In the genomic region with DNA sequence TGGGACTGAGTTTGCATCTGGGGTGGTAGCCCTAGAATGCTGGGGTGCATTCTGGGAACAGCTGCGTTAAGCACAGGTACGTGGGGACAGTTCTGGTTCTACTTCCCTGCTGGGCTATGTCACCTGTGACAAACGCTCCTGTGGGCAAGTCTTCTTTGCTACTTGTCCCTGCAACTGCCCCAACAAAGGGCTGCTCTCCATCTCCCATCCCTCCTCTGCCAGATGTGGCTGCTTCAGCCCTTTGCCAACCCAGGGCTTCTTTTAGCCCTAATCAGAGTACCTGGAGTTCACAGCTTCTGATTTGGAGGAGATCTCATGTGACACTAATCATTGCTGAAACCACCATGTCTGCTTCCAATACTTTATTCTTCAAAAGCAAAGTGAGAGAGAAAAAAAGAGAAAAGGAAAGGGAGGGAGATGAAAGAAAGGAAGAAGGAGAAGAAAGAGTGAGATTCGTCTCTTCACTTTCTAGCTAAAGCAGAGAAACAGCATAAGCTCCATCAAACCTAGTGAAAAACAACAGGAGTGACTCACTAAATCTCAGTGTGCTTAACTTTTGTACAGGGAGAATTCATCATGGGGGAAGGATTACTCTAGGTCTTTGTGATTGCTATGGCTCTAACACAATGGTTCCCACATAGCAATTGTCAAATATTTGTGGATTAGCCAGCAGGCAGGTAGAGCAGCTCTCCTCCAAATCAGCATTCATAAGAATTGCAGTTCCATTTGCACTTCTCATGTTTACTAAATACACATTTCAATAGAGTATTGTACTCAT, we compare ENCODE assay signal across 28 cellular contexts.
DNase-seq lines count a peak whose midpoint lies in the region; ATAC-seq, FAIRE-seq and TF ChIP-seq lines count a peak whose summit lies in the region.
"Had no signal": no experiment of that assay in that cellular context is flagged by ENCODE, and none has a peak within 500 bp of the region (broad histone marks: within the 10 kb centered on the region; RNA-seq: fewer than 3 reads in every experiment).

No MANE protein-coding gene starts in this region.

- H4K20me1 ChIP-seq in PC-3 (ENCODE audit: low read length): no peaks in the 10 kb centered on the region
- H4K20me1 ChIP-seq: BLaER1 treated with 17β-estradiol and CSF1 and Interleukin-3, amounts not matched to agents 10 nM and 100 nM had no signal

- H3F3A ChIP-seq in PC-3 (ENCODE audit: low read length, unreplicated experiment): no peaks in the 10 kb centered on the region

- DNase-seq in H54 (ENCODE audit: insufficient read length, low spot score) (no peak), PC-3 (peak; percentile 75), fibroblast of mammary gland (ENCODE audit: low read depth) (peak; percentile 56), left lung (no peak), caudate nucleus (lab: John Stamatoyannopoulos, UW) (no peak)
- DNase-seq: ACHN; activated CD4-positive, alpha-beta T cell treated with anti-CD3 and anti-CD28 coated beads for 48 hours; foreskin keratinocyte; hypothalamus; naive B cell; NCI-H1105 treated with DMSO at 0.1 percent for 48 hours; NCI-H2081 treated with DMSO at 0.1 percent for 48 hours; NCI-H510A; OCI-M1; pancreas; right lobe of liver; SHP77 treated with DMSO at 0.1 percent for 48 hours had no signal

- TF ChIP-seq CTCF in PC-3 (conservative IDR thresholded peaks at IDR 0.05; ENCODE audit: low read depth, low read length): no peak
- TF ChIP-seq CTCF in fibroblast of mammary gland (conservative IDR thresholded peaks at IDR 0.05; ENCODE audit: control insufficient read depth, insufficient read depth, low read depth, low read length): no peak
- TF ChIP-seq CTCF in left lung (IDR thresholded peaks at IDR 0.05): no peak

- no peaks in the 10 kb centered on the region for H3K36me3 ChIP-seq in PC-3 (ENCODE audit: low read depth, low read length)
- H3K36me3 ChIP-seq in neuron (ENCODE audit: insufficient read depth, low read length): no peaks in the 10 kb centered on the region
- H3K36me3 ChIP-seq in left lung: no peaks in the 10 kb centered on the region
- H3K36me3 ChIP-seq: BLaER1 treated with 17β-estradiol and CSF1 and Interleukin-3, amounts not matched to agents 10 nM and 100 nM; pancreas; right lobe of liver; suprapubic skin; vagina had no signal

- H3K9ac ChIP-seq in PC-3 (ENCODE audit: low read length): no peak overlapping the region; the same call in 1 of the 2 replicates
- H3K9ac ChIP-seq: BLaER1 treated with 17β-estradiol and CSF1 and Interleukin-3, amounts not matched to agents 10 nM and 100 nM had no signal

- no peaks in the 10 kb centered on the region for H3K36me3 Mint-ChIP-seq in stimulated activated memory B cell treated with anti-CD40 and anti-IgM and Interleukin-4, amounts not matched to agents 10 μg/mL and 1 μg/mL and 100 μg/mL, for 72 hours
- H3K36me3 Mint-ChIP-seq: activated naive CD8-positive, alpha-beta T cell; memory B cell had no signal

- POLR2A ChIA-PET in PC-3 (lab: Charles Lee; ENCODE audit: unreplicated experiment): interaction anchor here (0.6 kb wide), 1 partner anchor 149 kb away, joined by 3 read pairs; no protein-coding TSS in a partner anchor

- CTCF ChIA-PET in PC-3 (lab: Charles Lee): no interaction called here

- H3K9me3 ChIP-seq in PC-3 (ENCODE audit: low read length): no peaks in the 10 kb centered on the region
- H3K9me3 ChIP-seq in neuron (ENCODE audit: low read length): no peaks in the 10 kb centered on the region
- peaks cover 0 to 4% of the 10 kb centered on the region in 2 donors for H3K9me3 ChIP-seq in left lung
- H3K9me3 ChIP-seq: pancreas, right lobe of liver, suprapubic skin, vagina had no signal

- no TSS peak for BruUV-seq in PC-3 (replicated peaks; lab: Mats Ljungman, UMichigan)

- no peaks in the 10 kb centered on the region for H3K27me3 Mint-ChIP-seq in stimulated activated memory B cell treated with anti-CD40 and anti-IgM and Interleukin-4, amounts not matched to agents 10 μg/mL and 1 μg/mL and 100 μg/mL, for 72 hours
- H3K27me3 Mint-ChIP-seq: activated naive CD8-positive, alpha-beta T cell; activated T-helper 17 cell treated with anti-CD3 and anti-CD28 coated beads, Interleukin-2, amount 50 U/mL, for 72 hours; memory B cell; naive B cell had no signal

- H3K27me3 ChIP-seq in PC-3 (ENCODE audit: low read length) (no peaks in the 10 kb centered on the region), neuron (ENCODE audit: insufficient read depth, low read length) (no peaks in the 10 kb centered on the region), left lung (no peaks in the 10 kb centered on the region)
- H3K27me3 ChIP-seq: BLaER1 treated with 17β-estradiol and CSF1 and Interleukin-3, amounts not matched to agents 10 nM and 100 nM; foreskin keratinocyte; pancreas; right lobe of liver; suprapubic skin; vagina had no signal

- H3K27ac Mint-ChIP-seq in stimulated activated memory B cell treated with anti-CD40 and anti-IgM and Interleukin-4, amounts not matched to agents 10 μg/mL and 1 μg/mL and 100 μg/mL, for 72 hours: no peak overlapping the region
- H3K27ac Mint-ChIP-seq: activated naive CD8-positive, alpha-beta T cell; activated T-helper 17 cell treated with anti-CD3 and anti-CD28 coated beads, Interleukin-2, amount 50 U/mL, for 72 hours; memory B cell; naive B cell had no signal

- H3K4me1 Mint-ChIP-seq in stimulated activated memory B cell treated with anti-CD40 and anti-IgM and Interleukin-4, amounts not matched to agents 10 μg/mL and 1 μg/mL and 100 μg/mL, for 72 hours: no peaks in the 10 kb centered on the region
- H3K4me1 Mint-ChIP-seq: activated T-helper 17 cell treated with anti-CD3 and anti-CD28 coated beads, Interleukin-2, amount 50 U/mL, for 72 hours; memory B cell; naive B cell had no signal

- H3K9me2 ChIP-seq in PC-3 (replicated peaks; ENCODE audit: low read length): no peaks in the 10 kb centered on the region

- peaks cover 7% of the 10 kb centered on the region for H3K9me3 Mint-ChIP-seq in stimulated activated memory B cell treated with anti-CD40 and anti-IgM and Interleukin-4, amounts not matched to agents 10 μg/mL and 1 μg/mL and 100 μg/mL, for 72 hours

- TF ChIP-seq POLR2A in H54 (IDR thresholded peaks at IDR 0.05; ENCODE audit: low read depth, low read length): no peak

- H3K4me3 ChIP-seq in PC-3 (ENCODE audit: low read length) (peak overlapping the region; percentile 6; the same call in 1 of the 2 replicates), fibroblast of mammary gland (ENCODE audit: control insufficient read depth, low read depth, low read length) (no peak overlapping the region), neuron (ENCODE audit: low read length) (no peak overlapping the region), left lung (no peak overlapping the region)
- H3K4me3 ChIP-seq: BLaER1 treated with 17β-estradiol and CSF1 and Interleukin-3, amounts not matched to agents 10 nM and 100 nM; pancreas; right lobe of liver; suprapubic skin; vagina had no signal

- FAIRE-seq in H54 (lab: Jason Lieb, UNC): peak; percentile 62
- FAIRE-seq: colon, endometrium, pancreas had no signal

- peak overlapping the region; percentile 70 for H3K4me2 ChIP-seq in PC-3 (ENCODE audit: low read length)
- H3K4me2 ChIP-seq: BLaER1 treated with 17β-estradiol and CSF1 and Interleukin-3, amounts not matched to agents 10 nM and 100 nM had no signal

- no peaks in the 10 kb centered on the region for H3K79me2 ChIP-seq in PC-3 (ENCODE audit: low read length)

- peak; percentile 73 for ATAC-seq in PC-3
- ATAC-seq in stimulated activated memory B cell treated with anti-CD40 and anti-IgM and Interleukin-4, amounts not matched to agents 10 μg/mL and 1 μg/mL and 100 μg/mL, for 72 hours: no peak
- ATAC-seq in left lung: no peak
- no peak for ATAC-seq in GM19395 (IDR thresholded peaks at IDR 0.05; ENCODE audit: unreplicated experiment)
- ATAC-seq: activated T-helper 17 cell treated with anti-CD3 and anti-CD28 coated beads, Interleukin-2, amount 50 U/mL, for 72 hours; foreskin keratinocyte; pancreas; right lobe of liver had no signal

- H3K4me3 Mint-ChIP-seq in stimulated activated memory B cell treated with anti-CD40 and anti-IgM and Interleukin-4, amounts not matched to agents 10 μg/mL and 1 μg/mL and 100 μg/mL, for 72 hours: no peak overlapping the region
- H3K4me3 Mint-ChIP-seq: activated naive CD8-positive, alpha-beta T cell; activated T-helper 17 cell treated with anti-CD3 and anti-CD28 coated beads, Interleukin-2, amount 50 U/mL, for 72 hours; memory B cell; naive B cell had no signal

- H3K27ac ChIP-seq in PC-3 (ENCODE audit: low read length): peak overlapping the region; percentile 61
- no peak overlapping the region for H3K27ac ChIP-seq in left lung
- no peak overlapping the region for H3K27ac ChIP-seq in caudate nucleus (ENCODE audit: low read depth, low read length)
- H3K27ac ChIP-seq: BLaER1 treated with 17β-estradiol and CSF1 and Interleukin-3, amounts not matched to agents 10 nM and 100 nM; foreskin keratinocyte; pancreas; right lobe of liver; suprapubic skin; vagina had no signal

- peak overlapping the region; percentile 69 for H2AFZ ChIP-seq in PC-3 (ENCODE audit: low read length)
- H2AFZ ChIP-seq in neuron (ENCODE audit: low read depth, low read length): peak overlapping the region; percentile 18

- intact Hi-C loops in PC-3 (cut with micrococcal nuclease) (no loop called here), left lung (cut with DNase I) (no loop called here)

- peaks cover 22% of the 10 kb centered on the region for H3K4me1 ChIP-seq in PC-3 (ENCODE audit: insufficient read depth, low read length)
- no peaks in the 10 kb centered on the region for H3K4me1 ChIP-seq in neuron (ENCODE audit: insufficient read depth, low read length)
- H3K4me1 ChIP-seq in left lung: no peaks in the 10 kb centered on the region
- H3K4me1 ChIP-seq: BLaER1 treated with 17β-estradiol and CSF1 and Interleukin-3, amounts not matched to agents 10 nM and 100 nM; pancreas; right lobe of liver; suprapubic skin; vagina had no signal

Comparison
In these comparisons a context has a peak if more than half of its experiments do, and no peak if none do; other contexts are left out.
1. DNase-seq: peak in PC-3 (single experiment) and fibroblast of mammary gland (single experiment); none in H54 (single experiment), left lung (0 of 2) and caudate nucleus (0 of 61).